In the genomic region with DNA sequence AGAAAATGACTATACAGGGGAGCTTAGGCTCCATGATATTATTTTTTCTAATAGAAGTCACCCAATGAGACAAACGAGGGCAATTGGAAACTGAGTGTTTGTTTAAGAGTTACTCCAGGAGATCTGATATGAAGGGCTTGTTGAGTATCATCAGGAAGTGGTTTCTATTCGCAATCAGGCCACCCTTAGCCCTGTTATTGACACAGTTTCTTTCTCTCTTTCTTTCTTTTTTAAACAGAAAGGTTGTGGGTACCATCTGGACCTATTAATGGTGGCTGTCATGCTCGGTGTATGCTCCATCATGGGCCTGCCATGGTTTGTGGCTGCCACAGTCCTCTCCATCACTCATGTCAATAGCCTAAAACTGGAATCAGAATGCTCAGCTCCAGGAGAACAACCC, we compare ENCODE assay signal across 19 cellular contexts.
DNase-seq lines count a peak whose midpoint lies in the region; ATAC-seq lines count a peak whose summit lies in the region.
"Had no signal": no experiment of that assay in that cellular context is flagged by ENCODE, and none has a peak within 500 bp of the region (broad histone marks: within the 10 kb centered on the region; RNA-seq: fewer than 3 reads in every experiment).

No MANE protein-coding gene starts in this region.

- intact Hi-C loops in activated CD4-positive, alpha-beta memory T cell treated with anti-CD3 and anti-CD28 coated beads for 36 hours (cut with micrococcal nuclease): loop anchor here (10.0 kb wide), 1 partner anchor 1472 kb away; no protein-coding TSS in a partner anchor
- intact Hi-C loops in naive thymus-derived CD4-positive, alpha-beta T cell (cut with micrococcal nuclease): loop anchor here (1.0 to 10.0 kb wide), 6 partner anchors 10 to 1472 kb away; a partner anchor contains a TSS

- peaks cover 52% of the 10 kb centered on the region for H3K4me1 Mint-ChIP-seq in activated CD4-positive, alpha-beta memory T cell treated with anti-CD3 and anti-CD28 coated beads for 36 hours (ENCODE audit: low read depth)
- peaks cover 33 to 67% (median 51%) of the 10 kb centered on the region in 7 donors for H3K4me1 Mint-ChIP-seq in naive thymus-derived CD4-positive, alpha-beta T cell

- peaks cover 47 to 57% of the 10 kb centered on the region in 2 donors for H3K4me1 ChIP-seq in naive thymus-derived CD4-positive, alpha-beta T cell (ENCODE audit: control insufficient read depth in 2 of 2, insufficient read depth in 2 of 2, low read length in 2 of 2)
- H3K4me1 ChIP-seq: SJSA1 had no signal

- no peaks in the 10 kb centered on the region for H3K9me3 Mint-ChIP-seq in activated CD4-positive, alpha-beta memory T cell treated with anti-CD3 and anti-CD28 coated beads for 36 hours
- H3K9me3 Mint-ChIP-seq in naive thymus-derived CD4-positive, alpha-beta T cell: peaks cover 0 to 12% (median 0%) of the 10 kb centered on the region in 11 donors
- H3K9me3 Mint-ChIP-seq: brain had no signal

- CTCF ChIA-PET in activated CD4-positive, alpha-beta memory T cell treated with anti-CD3 and anti-CD28 coated beads for 36 hours (lab: Charles Lee): no interaction called here
- CTCF ChIA-PET in naive thymus-derived CD4-positive, alpha-beta T cell (lab: Charles Lee): interaction anchor here (0.6 kb wide), 1 partner anchor 127 kb away, joined by 5 read pairs; no protein-coding TSS in a partner anchor

- no peaks in the 10 kb centered on the region for H3K9me3 ChIP-seq in KOPT-K1 (ENCODE audit: insufficient read depth, low read length, poor library complexity, severe bottlenecking)
- no peaks in the 10 kb centered on the region for H3K9me3 ChIP-seq in naive thymus-derived CD4-positive, alpha-beta T cell (ENCODE audit: control insufficient read depth in 2 of 3, low read length in 3 of 3)
- H3K9me3 ChIP-seq: SJSA1 had no signal

- no peak overlapping the region for H3K4me3 ChIP-seq in naive thymus-derived CD4-positive, alpha-beta T cell (ENCODE audit: low read length)
- H3K4me3 ChIP-seq: SJSA1 had no signal

- H3K4me3 Mint-ChIP-seq in activated CD4-positive, alpha-beta memory T cell treated with anti-CD3 and anti-CD28 coated beads for 36 hours: no peak overlapping the region
- H3K4me3 Mint-ChIP-seq in naive thymus-derived CD4-positive, alpha-beta T cell: peak overlapping the region; percentile 57 to 81 (median 66)
- H3K4me3 Mint-ChIP-seq: brain had no signal

- POLR2A ChIA-PET in activated CD4-positive, alpha-beta memory T cell treated with anti-CD3 and anti-CD28 coated beads for 36 hours (lab: Charles Lee): interaction anchor here (1.8 kb wide), 1 partner anchor 36 kb away, joined by 5 read pairs; no protein-coding TSS in a partner anchor
- POLR2A ChIA-PET in naive thymus-derived CD4-positive, alpha-beta T cell (lab: Charles Lee): interaction anchor here (1.7 kb wide), 1 partner anchor 35 kb away, joined by 3 read pairs; no protein-coding TSS in a partner anchor

- H3K27ac ChIP-seq in KOPT-K1 (ENCODE audit: low read depth, low read length, poor library complexity, severe bottlenecking): peak overlapping the region; percentile 95
- no peak overlapping the region for H3K27ac ChIP-seq in naive thymus-derived CD4-positive, alpha-beta T cell (ENCODE audit: low read depth, low read length)
- H3K27ac ChIP-seq: SJSA1 had no signal

- no peaks in the 10 kb centered on the region for H3K27me3 Mint-ChIP-seq in activated CD4-positive, alpha-beta memory T cell treated with anti-CD3 and anti-CD28 coated beads for 36 hours
- no peaks in the 10 kb centered on the region for H3K27me3 Mint-ChIP-seq in naive thymus-derived CD4-positive, alpha-beta T cell
- H3K27me3 Mint-ChIP-seq: brain had no signal

- DNase-seq in NCI-H748 (lab: John Stamatoyannopoulos, UW; ENCODE audit: unreplicated experiment): peak; percentile 28
- DNase-seq in NCI-H748 treated with DMSO at 0.1 percent for 48 hours (lab: John Stamatoyannopoulos, UW): no peak
- DNase-seq in activated CD4-positive, alpha-beta memory T cell treated with anti-CD3 and anti-CD28 coated beads for 36 hours: no peak
- DNase-seq in naive thymus-derived CD4-positive, alpha-beta T cell: peak in 5 of 9 donors; percentile 5 to 34 (median 17)
- DNase-seq in CD1c-positive myeloid dendritic cell (ENCODE audit: extremely low spot score): no peak
- DNase-seq: activated CD4-positive, alpha-beta T cell treated with anti-CD3 and anti-CD28 coated beads, Interleukin-2, amount 50 U/mL, for 4 hours; activated naive CD4-positive, alpha-beta T cell treated with Interleukin-2 at 50 U/mL for 16 hours; C1 segment of cervical spinal cord; dermis blood vessel endothelial cell; EL; erythroblast; NCI-H226; stimulated activated naive CD4-positive, alpha-beta T cell treated with Interleukin-2 at 50 U/mL for 16 hours had no signal

- peak overlapping the region; percentile 83 for H3K27ac Mint-ChIP-seq in activated CD4-positive, alpha-beta memory T cell treated with anti-CD3 and anti-CD28 coated beads for 36 hours
- peak overlapping the region; percentile 16 to 95 (median 70) for H3K27ac Mint-ChIP-seq in naive thymus-derived CD4-positive, alpha-beta T cell
- H3K27ac Mint-ChIP-seq: brain had no signal

- H3K36me3 Mint-ChIP-seq in activated CD4-positive, alpha-beta memory T cell treated with anti-CD3 and anti-CD28 coated beads for 36 hours: no peaks in the 10 kb centered on the region
- H3K36me3 Mint-ChIP-seq in naive thymus-derived CD4-positive, alpha-beta T cell: peaks cover 0 to 36% (median 0%) of the 10 kb centered on the region in 5 donors
- H3K36me3 Mint-ChIP-seq: brain had no signal

- H3K36me3 ChIP-seq in KOPT-K1 (ENCODE audit: insufficient read depth, low read length): no peaks in the 10 kb centered on the region
- no peaks in the 10 kb centered on the region for H3K36me3 ChIP-seq in naive thymus-derived CD4-positive, alpha-beta T cell (ENCODE audit: control insufficient read depth in 2 of 3, insufficient read depth in 3 of 3, low read length in 3 of 3)
- H3K36me3 ChIP-seq: SJSA1 had no signal

- peak; percentile 61 for ATAC-seq in naive thymus-derived CD4-positive, alpha-beta T cell
- ATAC-seq in HG03469 (IDR thresholded peaks at IDR 0.05; ENCODE audit: unreplicated experiment) (no peak), HG03520 (IDR thresholded peaks at IDR 0.05; ENCODE audit: unreplicated experiment) (no peak)
- ATAC-seq: HepG2 had no signal

- no peaks in the 10 kb centered on the region for H3K27me3 ChIP-seq in naive thymus-derived CD4-positive, alpha-beta T cell (ENCODE audit: control insufficient read depth in 2 of 2, insufficient read depth in 2 of 2, low read length in 2 of 2)

Comparison
In these comparisons a context has a peak if more than half of its experiments do, and no peak if none do; other contexts are left out.
1. DNase-seq: peak in NCI-H748 (single experiment) and naive thymus-derived CD4-positive, alpha-beta T cell (5 of 9); none in NCI-H748 treated with DMSO at 0.1 percent for 48 hours (single experiment), activated CD4-positive, alpha-beta memory T cell treated with anti-CD3 and anti-CD28 coated beads for 36 hours (single experiment) and CD1c-positive myeloid dendritic cell (single experiment).